1 cellular context compared by ENCODE assay signal in the genomic region with DNA sequence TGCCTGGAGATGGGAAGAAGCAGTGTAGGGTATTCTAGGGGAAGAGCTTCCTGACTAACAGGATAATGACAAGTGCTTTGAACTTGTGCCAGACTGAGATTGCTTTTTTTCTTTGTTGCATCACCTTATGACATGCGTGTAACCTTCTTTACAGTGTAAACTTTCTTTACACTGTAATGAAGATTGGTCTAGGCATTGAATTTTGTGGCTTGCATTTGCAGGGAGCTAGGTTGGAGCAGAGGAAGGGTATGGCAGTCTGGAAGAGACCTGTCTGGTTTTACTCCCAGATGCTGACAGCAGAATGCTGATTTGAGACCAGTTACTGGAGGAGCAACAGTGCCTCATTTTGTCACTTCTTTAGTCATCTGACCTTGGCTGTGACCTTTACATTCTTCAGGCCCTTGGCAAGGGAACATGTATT.
TF ChIP-seq lines count a peak whose summit lies in the region.

No MANE protein-coding gene starts in this region.

TF ChIP-seq in SK-N-SH, 30 proteins besides CTCF, POLR2A, EP300 and RAD21:
- TF ChIP-seq MXI1 (IDR thresholded peaks at IDR 0.05; ENCODE audit: low read depth, low read length) = no peak
- TF ChIP-seq MEF2A (IDR thresholded peaks at IDR 0.05; ENCODE audit: borderline replicate concordance, low read depth) = no peak
- no peak for TF ChIP-seq JUND (IDR thresholded peaks at IDR 0.05)
- no peak for TF ChIP-seq GABPA (IDR thresholded peaks at IDR 0.05; ENCODE audit: low read depth)
- TF ChIP-seq FOXJ3 (CRISPR knock-in tag; IDR thresholded peaks at IDR 0.05) = no peak
- no peak for TF ChIP-seq MAX (IDR thresholded peaks at IDR 0.05; ENCODE audit: low read depth)
- TF ChIP-seq TCF12 (IDR thresholded peaks at IDR 0.05) = peak; percentile 69
- no peak for TF ChIP-seq FOXM1 (IDR thresholded peaks at IDR 0.05; ENCODE audit: low read depth)
- no peak for TF ChIP-seq ELF1 (IDR thresholded peaks at IDR 0.05)
- no peak for TF ChIP-seq USF2 (IDR thresholded peaks at IDR 0.05; ENCODE audit: borderline replicate concordance, low read depth, low read length)
- TF ChIP-seq YY1 (IDR thresholded peaks at IDR 0.05; ENCODE audit: low read depth) = no peak
- no peak for TF ChIP-seq GATA2 (CRISPR knock-in tag; IDR thresholded peaks at IDR 0.05)
- peak; percentile 38; the same call in 1 of the 2 replicates for TF ChIP-seq FOSL2 (IDR thresholded peaks at IDR 0.05; ENCODE audit: borderline replicate concordance, low read depth)
- no peak for TF ChIP-seq RXRA (IDR thresholded peaks at IDR 0.05; ENCODE audit: borderline replicate concordance, low read depth)
- no peak for TF ChIP-seq ZBTB33 (IDR thresholded peaks at IDR 0.05; ENCODE audit: borderline replicate concordance, low read depth)
- TF ChIP-seq IRF3 (IDR thresholded peaks at IDR 0.05; ENCODE audit: low read depth, low read length) = no peak
- TF ChIP-seq, protein P1, sequence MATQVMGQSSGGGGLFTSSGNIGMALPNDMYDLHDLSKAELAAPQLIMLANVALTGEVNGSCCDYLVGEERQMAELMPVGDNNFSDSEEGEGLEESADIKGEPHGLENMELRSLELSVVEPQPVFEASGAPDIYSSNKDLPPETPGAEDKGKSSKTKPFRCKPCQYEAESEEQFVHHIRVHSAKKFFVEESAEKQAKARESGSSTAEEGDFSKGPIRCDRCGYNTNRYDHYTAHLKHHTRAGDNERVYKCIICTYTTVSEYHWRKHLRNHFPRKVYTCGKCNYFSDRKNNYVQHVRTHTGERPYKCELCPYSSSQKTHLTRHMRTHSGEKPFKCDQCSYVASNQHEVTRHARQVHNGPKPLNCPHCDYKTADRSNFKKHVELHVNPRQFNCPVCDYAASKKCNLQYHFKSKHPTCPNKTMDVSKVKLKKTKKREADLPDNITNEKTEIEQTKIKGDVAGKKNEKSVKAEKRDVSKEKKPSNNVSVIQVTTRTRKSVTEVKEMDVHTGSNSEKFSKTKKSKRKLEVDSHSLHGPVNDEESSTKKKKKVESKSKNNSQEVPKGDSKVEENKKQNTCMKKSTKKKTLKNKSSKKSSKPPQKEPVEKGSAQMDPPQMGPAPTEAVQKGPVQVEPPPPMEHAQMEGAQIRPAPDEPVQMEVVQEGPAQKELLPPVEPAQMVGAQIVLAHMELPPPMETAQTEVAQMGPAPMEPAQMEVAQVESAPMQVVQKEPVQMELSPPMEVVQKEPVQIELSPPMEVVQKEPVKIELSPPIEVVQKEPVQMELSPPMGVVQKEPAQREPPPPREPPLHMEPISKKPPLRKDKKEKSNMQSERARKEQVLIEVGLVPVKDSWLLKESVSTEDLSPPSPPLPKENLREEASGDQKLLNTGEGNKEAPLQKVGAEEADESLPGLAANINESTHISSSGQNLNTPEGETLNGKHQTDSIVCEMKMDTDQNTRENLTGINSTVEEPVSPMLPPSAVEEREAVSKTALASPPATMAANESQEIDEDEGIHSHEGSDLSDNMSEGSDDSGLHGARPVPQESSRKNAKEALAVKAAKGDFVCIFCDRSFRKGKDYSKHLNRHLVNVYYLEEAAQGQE (IDR thresholded peaks at IDR 0.05; ENCODE audit: low read depth, low read length) = no peak
- no peak for TF ChIP-seq SIN3A (IDR thresholded peaks at IDR 0.05; ENCODE audit: borderline replicate concordance, low read depth, low read length)
- TF ChIP-seq NFIC (IDR thresholded peaks at IDR 0.05; ENCODE audit: borderline replicate concordance) = no peak; the same call in 1 of the 2 replicates
- TF ChIP-seq SMC3 (IDR thresholded peaks at IDR 0.05; ENCODE audit: low read depth, low read length) = no peak
- TF ChIP-seq, protein P2, sequence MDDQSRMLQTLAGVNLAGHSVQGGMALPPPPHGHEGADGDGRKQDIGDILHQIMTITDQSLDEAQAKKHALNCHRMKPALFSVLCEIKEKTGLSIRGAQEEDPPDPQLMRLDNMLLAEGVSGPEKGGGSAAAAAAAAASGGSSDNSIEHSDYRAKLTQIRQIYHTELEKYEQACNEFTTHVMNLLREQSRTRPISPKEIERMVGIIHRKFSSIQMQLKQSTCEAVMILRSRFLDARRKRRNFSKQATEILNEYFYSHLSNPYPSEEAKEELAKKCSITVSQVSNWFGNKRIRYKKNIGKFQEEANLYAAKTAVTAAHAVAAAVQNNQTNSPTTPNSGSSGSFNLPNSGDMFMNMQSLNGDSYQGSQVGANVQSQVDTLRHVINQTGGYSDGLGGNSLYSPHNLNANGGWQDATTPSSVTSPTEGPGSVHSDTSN (IDR thresholded peaks at IDR 0.05) = peak; percentile 52
TF ChIP-seq in SK-N-SH: peak in this region for 3.
